9 cellular contexts compared by ENCODE assay signal in genomic region chr1:10415211-10415930, GRCh38. TPM values are rescaled to one million over a fixed set of nuclear protein-coding genes. Genes with fewer than 3 reads are reported as not detected.
DNase-seq lines count a peak whose midpoint lies in the region; TF ChIP-seq lines count a peak whose summit lies in the region.
"Had no signal": no experiment of that assay in that cellular context is flagged by ENCODE, and none has a peak within 500 bp of the region (broad histone marks: within the 10 kb centered on the region; RNA-seq: fewer than 3 reads in every experiment).

No MANE protein-coding gene starts in this region.

- H3K4me1 ChIP-seq in esophagus muscularis mucosa (peaks cover 0 to 5% (median 0%) of the 10 kb centered on the region in 4 donors), smooth muscle cell (ENCODE audit: low read depth) (no peaks in the 10 kb centered on the region)
- H3K4me1 ChIP-seq: tibial artery had no signal

- peaks cover 6% of the 10 kb centered on the region for H3K4me1 Mint-ChIP-seq in osteocyte (ENCODE audit: unreplicated experiment)

- H3K4me2 ChIP-seq in smooth muscle cell: no peak overlapping the region

- TF ChIP-seq CTCF in esophagus muscularis mucosa (IDR thresholded peaks at IDR 0.05) (no peak), osteocyte (IDR thresholded peaks at IDR 0.05) (no peak), smooth muscle cell (IDR thresholded peaks at IDR 0.05; ENCODE audit: borderline replicate concordance, insufficient read depth, poor library complexity, severe bottlenecking) (no peak)

- intact Hi-C loops in esophagus muscularis mucosa (cut with DNase I): no loop called here

- no peak for TF ChIP-seq EP300 in esophagus muscularis mucosa (IDR thresholded peaks at IDR 0.05)

- H3K27ac Mint-ChIP-seq in osteocyte (ENCODE audit: unreplicated experiment): peak overlapping the region; percentile 80

- H2AFZ ChIP-seq in smooth muscle cell (ENCODE audit: low read depth): no peak overlapping the region

- DNase-seq in EH (ENCODE audit: low read depth) (peak; percentile 86), RKO (ENCODE audit: low spot score) (peak; percentile 38), esophagus muscularis mucosa (ENCODE audit: extremely low spot score) (no peak), osteocyte (ENCODE audit: extremely low spot score, unreplicated experiment) (no peak), NCI-H187 (lab: John Stamatoyannopoulos, UW) (no peak), NCI-H510A (lab: John Stamatoyannopoulos, UW) (no peak), DMS 273 (lab: John Stamatoyannopoulos, UW; ENCODE audit: unreplicated experiment) (no peak), smooth muscle cell (lab: John Stamatoyannopoulos, UW; ENCODE audit: unreplicated experiment) (no peak)

- H3K27me3 Mint-ChIP-seq in osteocyte (ENCODE audit: unreplicated experiment): no peaks in the 10 kb centered on the region

- no peak overlapping the region for H3K4me3 Mint-ChIP-seq in osteocyte (ENCODE audit: unreplicated experiment)

- H3K27me3 ChIP-seq in esophagus muscularis mucosa (no peaks in the 10 kb centered on the region), smooth muscle cell (ENCODE audit: low read depth) (no peaks in the 10 kb centered on the region)
- H3K27me3 ChIP-seq: tibial artery had no signal

- no peaks in the 10 kb centered on the region for H4K20me1 ChIP-seq in smooth muscle cell (ENCODE audit: low read depth)

- peaks cover 75% of the 10 kb centered on the region for H3K36me3 Mint-ChIP-seq in osteocyte (ENCODE audit: unreplicated experiment)

- H3K9ac ChIP-seq in smooth muscle cell (ENCODE audit: low read depth): no peak overlapping the region

- no peaks in the 10 kb centered on the region for H3K79me2 ChIP-seq in smooth muscle cell (ENCODE audit: low read depth)

- H3K36me3 ChIP-seq in esophagus muscularis mucosa (peaks cover 52 to 99% (median 97%) of the 10 kb centered on the region in 4 donors), smooth muscle cell (ENCODE audit: low read depth) (peaks cover 28% of the 10 kb centered on the region)

- peak overlapping the region; percentile 39 to 54 (median 44) for H3K27ac ChIP-seq in esophagus muscularis mucosa (replicated peaks in 1 of 4)
- H3K27ac ChIP-seq in smooth muscle cell (ENCODE audit: low read depth): no peak overlapping the region
- H3K27ac ChIP-seq: tibial artery had no signal

- WGBS in esophagus muscularis mucosa: 84% methylated on average over 6 of the region's 6 CpGs
- WGBS in smooth muscle cell (ENCODE audit: low lambda C conversion rate): 92% methylated on average over 6 of the region's 6 CpGs

- H3K9me3 Mint-ChIP-seq in osteocyte (ENCODE audit: unreplicated experiment): no peaks in the 10 kb centered on the region

- TF ChIP-seq POLR2A in esophagus muscularis mucosa (IDR thresholded peaks at IDR 0.05; ENCODE audit: low read depth): no peak

- no peaks in the 10 kb centered on the region for H3F3A ChIP-seq in smooth muscle cell (ENCODE audit: low read depth)

- H3K4me3 ChIP-seq in esophagus muscularis mucosa (no peak overlapping the region), smooth muscle cell (no peak overlapping the region)
- H3K4me3 ChIP-seq: tibial artery had no signal

- H3K9me3 ChIP-seq in esophagus muscularis mucosa: no peaks in the 10 kb centered on the region
- no peaks in the 10 kb centered on the region for H3K9me3 ChIP-seq in smooth muscle cell (replicated peaks; ENCODE audit: low read depth)
- H3K9me3 ChIP-seq: tibial artery had no signal

RNA-seq across cellular contexts. Expression of gene CENPS, which starts 14.9 kb away (rescaled TPM):
- total RNA-seq in esophagus muscularis mucosa (10 to 100 TPM in 1 of 4 donors, 1 to 10 TPM in 3; 4.0 to 13.3 (median 6.1) TPM), osteocyte (12.0 and 14.1 TPM in 2 replicates), smooth muscle cell (7.6 and 102 TPM in 2 replicates)
- polyA plus RNA-seq in smooth muscle cell: 15.3 and 16.3 TPM in 2 replicates

RNA-seq across cellular contexts. Expression of gene PGD, which starts 16.5 kb away (rescaled TPM):
- total RNA-seq in esophagus muscularis mucosa: 10 to 100 TPM; 24.5 to 58.6 (median 51.9) TPM
- 197 and 199 TPM in 2 replicates for total RNA-seq in osteocyte
- total RNA-seq in smooth muscle cell: 64.7 and 86.1 TPM in 2 replicates
- 117 and 118 TPM in 2 replicates for polyA plus RNA-seq in smooth muscle cell

RNA-seq across cellular contexts. Expression of gene CORT, which starts 34.5 kb away (rescaled TPM):
- total RNA-seq in esophagus muscularis mucosa (1 to 10 TPM in 1 of 4 donors, under 1 TPM in 2, not detected in 1; 0.29 to 1.2 (median 0.33) TPM), osteocyte (0.40 and 0.68 TPM in 2 replicates), smooth muscle cell (1.0 TPM in 1 of 2 replicates, not detected in the other)
- 0.83 TPM in 1 of 2 replicates, not detected in the other for polyA plus RNA-seq in smooth muscle cell

RNA-seq across cellular contexts. Expression of gene DFFA, which starts 57.0 kb away (rescaled TPM):
- total RNA-seq in esophagus muscularis mucosa (10 to 100 TPM; 17.9 to 32.5 (median 26.0) TPM), osteocyte (39.6 and 39.8 TPM in 2 replicates), smooth muscle cell (18.6 and 27.6 TPM in 2 replicates)
- 30.0 and 35.2 TPM in 2 replicates for polyA plus RNA-seq in smooth muscle cell

RNA-seq across cellular contexts. Expression of gene PEX14, which starts 59.4 kb away (rescaled TPM):
- total RNA-seq in esophagus muscularis mucosa (10 to 100 TPM; 16.2 to 24.2 (median 20.1) TPM), osteocyte (22.2 and 23.8 TPM in 2 replicates), smooth muscle cell (8.2 and 14.2 TPM in 2 replicates)
- polyA plus RNA-seq in smooth muscle cell: 15.2 and 23.1 TPM in 2 replicates

Comparison
In these comparisons a context has a peak if more than half of its experiments do, and no peak if none do; other contexts are left out.
1. DNase-seq: peak in EH (single experiment) and RKO (single experiment); none in esophagus muscularis mucosa (single experiment), osteocyte (single experiment), NCI-H187 (0 of 2), NCI-H510A (single experiment), DMS 273 (single experiment) and smooth muscle cell (single experiment).